In the genomic region with DNA sequence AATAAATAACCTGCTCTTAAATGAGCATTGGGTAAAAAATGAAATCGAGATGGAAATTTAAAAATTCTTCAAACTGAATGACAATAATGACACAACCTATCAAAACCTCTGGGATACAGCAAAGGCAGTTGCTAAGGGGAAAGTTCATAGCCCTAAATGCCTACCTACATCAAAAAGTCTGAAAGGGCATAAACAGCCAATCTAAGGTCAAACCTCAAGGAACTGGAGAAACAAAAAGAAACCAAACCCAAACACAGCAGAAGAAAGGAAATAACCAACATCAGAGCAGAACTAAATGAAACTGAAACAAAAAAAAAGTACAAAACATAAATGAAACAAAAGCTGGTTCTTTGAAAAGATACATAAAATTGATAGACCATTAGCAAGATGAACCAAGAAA, we compare ENCODE assay signal across 8 cellular contexts.
DNase-seq lines count a peak whose midpoint lies in the region; ATAC-seq and TF ChIP-seq lines count a peak whose summit lies in the region.
"Not testable (repeated sequence)": the region's sequence is repeated elsewhere in the genome, so short reads cannot be mapped to it uniquely, and the experiment has no call there.

No MANE protein-coding gene starts in this region.

- H3K9me3 Mint-ChIP-seq in T-helper 1 cell treated with Interleukin-12 subunit alpha and Interleukin-12 subunit beta and Interleukin-4 antibody, amounts not matched to agents 30 μg/mL and 1 μg/mL, for 36 hours = peaks cover 24% of the 10 kb centered on the region
- not testable (repeated sequence) for H3K9me3 Mint-ChIP-seq in activated CD4-positive, alpha-beta memory T cell treated with anti-CD3 and anti-CD28 coated beads, Interleukin-2, amount 10 ng/mL, durations not matched to agents 7 days and 5 days
- peaks cover 26% of the 10 kb centered on the region for H3K9me3 Mint-ChIP-seq in activated T-helper 1 cell treated with anti-CD3 and anti-CD28 coated beads, Interleukin-12 subunit alpha, Interleukin-12 subunit beta, Interleukin-2, Interleukin-4 antibody, amounts not matched to agents 30 ng/mL and 10 ng/mL and 1 ng/mL, durations not matched to agents 14 hours and 24 hours and 36 hours
- H3K9me3 Mint-ChIP-seq in activated naive CD8-positive, alpha-beta T cell treated with anti-CD3 and anti-CD28 coated beads for 36 hours = peaks cover 22% of the 10 kb centered on the region
- peaks cover 0 to 15% of the 10 kb centered on the region in 2 donors for H3K9me3 Mint-ChIP-seq in effector memory CD8-positive, alpha-beta T cell
- H3K9me3 Mint-ChIP-seq in stimulated activated naive CD8-positive, alpha-beta T cell treated with anti-CD3 and anti-CD28 coated beads, Interleukin-15, amount 100 ng/mL, for 72 hours = peaks cover 15 to 22% of the 10 kb centered on the region in 2 donors

- intact Hi-C loops in activated T-helper 1 cell treated with anti-CD3 and anti-CD28 coated beads, Interleukin-12 subunit alpha, Interleukin-12 subunit beta, Interleukin-2, Interleukin-4 antibody, amounts not matched to agents 30 ng/mL and 10 ng/mL and 1 ng/mL, durations not matched to agents 14 hours and 24 hours and 36 hours (cut with micrococcal nuclease) = not testable (repeated sequence)

- not testable (repeated sequence) for H3K27ac ChIP-seq in MM.1S (ENCODE audit: low read length)

- peak overlapping the region; percentile 66 for H3K4me3 Mint-ChIP-seq in T-helper 1 cell treated with Interleukin-12 subunit alpha and Interleukin-12 subunit beta and Interleukin-4 antibody, amounts not matched to agents 30 μg/mL and 1 μg/mL, for 36 hours
- H3K4me3 Mint-ChIP-seq in activated CD4-positive, alpha-beta memory T cell treated with anti-CD3 and anti-CD28 coated beads, Interleukin-2, amount 10 ng/mL, durations not matched to agents 7 days and 5 days; activated naive CD8-positive, alpha-beta T cell treated with anti-CD3 and anti-CD28 coated beads for 36 hours: not testable (repeated sequence)
- peak overlapping the region; percentile 41 for H3K4me3 Mint-ChIP-seq in activated T-helper 1 cell treated with anti-CD3 and anti-CD28 coated beads, Interleukin-12 subunit alpha, Interleukin-12 subunit beta, Interleukin-2, Interleukin-4 antibody, amounts not matched to agents 30 ng/mL and 10 ng/mL and 1 ng/mL, durations not matched to agents 14 hours and 24 hours and 36 hours
- H3K4me3 Mint-ChIP-seq in effector memory CD8-positive, alpha-beta T cell = peak overlapping the region; percentile 5 to 22
- H3K4me3 Mint-ChIP-seq in stimulated activated naive CD8-positive, alpha-beta T cell treated with anti-CD3 and anti-CD28 coated beads, Interleukin-15, amount 100 ng/mL, for 72 hours = peak overlapping the region in 1 of 2 donors; percentile 0

- peaks cover 11% of the 10 kb centered on the region for H3K4me1 Mint-ChIP-seq in T-helper 1 cell treated with Interleukin-12 subunit alpha and Interleukin-12 subunit beta and Interleukin-4 antibody, amounts not matched to agents 30 μg/mL and 1 μg/mL, for 36 hours (ENCODE audit: low read depth)
- H3K4me1 Mint-ChIP-seq in activated CD4-positive, alpha-beta memory T cell treated with anti-CD3 and anti-CD28 coated beads, Interleukin-2, amount 10 ng/mL, durations not matched to agents 7 days and 5 days = peaks cover 10% of the 10 kb centered on the region
- peaks cover 23% of the 10 kb centered on the region for H3K4me1 Mint-ChIP-seq in activated T-helper 1 cell treated with anti-CD3 and anti-CD28 coated beads, Interleukin-12 subunit alpha, Interleukin-12 subunit beta, Interleukin-2, Interleukin-4 antibody, amounts not matched to agents 30 ng/mL and 10 ng/mL and 1 ng/mL, durations not matched to agents 14 hours and 24 hours and 36 hours (ENCODE audit: low read depth)
- peaks cover 14% of the 10 kb centered on the region for H3K4me1 Mint-ChIP-seq in activated naive CD8-positive, alpha-beta T cell treated with anti-CD3 and anti-CD28 coated beads for 36 hours
- not testable (repeated sequence) for H3K4me1 Mint-ChIP-seq in effector memory CD8-positive, alpha-beta T cell (ENCODE audit: low read depth in 2 of 2)
- peaks cover 22% of the 10 kb centered on the region for H3K4me1 Mint-ChIP-seq in stimulated activated naive CD8-positive, alpha-beta T cell treated with anti-CD3 and anti-CD28 coated beads, Interleukin-15, amount 100 ng/mL, for 72 hours

- H3K9me2 ChIP-seq in MM.1S (replicated peaks; ENCODE audit: insufficient read depth, low read length) = not testable (repeated sequence)

- peak overlapping the region; percentile 31; the same call in 1 of the 2 replicates for H3K4me2 ChIP-seq in MM.1S (ENCODE audit: low read depth, low read length)

- H3K36me3 ChIP-seq in MM.1S (replicated peaks; ENCODE audit: insufficient read depth, low read length) = not testable (repeated sequence)

- not testable (repeated sequence) for H3K4me3 ChIP-seq in GM12865 (ENCODE audit: low read depth, low read length)
- 0 out of 2 replicates have a peak overlapping the region, but pooled peaks have one; percentile 19 for H3K4me3 ChIP-seq in MM.1S (ENCODE audit: low read length)

- not testable (repeated sequence) for H3K9ac ChIP-seq in MM.1S (ENCODE audit: low read length)

- POLR2A ChIA-PET in activated CD4-positive, alpha-beta memory T cell treated with anti-CD3 and anti-CD28 coated beads, Interleukin-2, amount 10 ng/mL, durations not matched to agents 7 days and 5 days (lab: Charles Lee) = interaction anchor here (0.9 kb wide), 1 partner anchor 120 kb away, joined by 3 read pairs; a partner anchor contains a TSS

- not testable (repeated sequence) for TF ChIP-seq CTCF in GM12865 (IDR thresholded peaks at IDR 0.05; ENCODE audit: insufficient read depth, low read depth, low read length, missing control alignments); MM.1S (IDR thresholded peaks at IDR 0.05; ENCODE audit: low read length)

- not testable (repeated sequence) for H3K79me2 ChIP-seq in MM.1S (ENCODE audit: low read length)

- not testable (repeated sequence) for ATAC-seq in effector memory CD8-positive, alpha-beta T cell (replicated peaks)
- peak; percentile 20 for ATAC-seq in stimulated activated naive CD8-positive, alpha-beta T cell treated with anti-CD3 and anti-CD28 coated beads, Interleukin-15, amount 100 ng/mL, for 72 hours

- H3K27me3 Mint-ChIP-seq in T-helper 1 cell treated with Interleukin-12 subunit alpha and Interleukin-12 subunit beta and Interleukin-4 antibody, amounts not matched to agents 30 μg/mL and 1 μg/mL, for 36 hours (ENCODE audit: low read depth); activated CD4-positive, alpha-beta memory T cell treated with anti-CD3 and anti-CD28 coated beads, Interleukin-2, amount 10 ng/mL, durations not matched to agents 7 days and 5 days; activated T-helper 1 cell treated with anti-CD3 and anti-CD28 coated beads, Interleukin-12 subunit alpha, Interleukin-12 subunit beta, Interleukin-2, Interleukin-4 antibody, amounts not matched to agents 30 ng/mL and 10 ng/mL and 1 ng/mL, durations not matched to agents 14 hours and 24 hours and 36 hours (ENCODE audit: insufficient read depth); activated naive CD8-positive, alpha-beta T cell treated with anti-CD3 and anti-CD28 coated beads for 36 hours; stimulated activated naive CD8-positive, alpha-beta T cell treated with anti-CD3 and anti-CD28 coated beads, Interleukin-15, amount 100 ng/mL, for 72 hours: not testable (repeated sequence)
- H3K27me3 Mint-ChIP-seq in effector memory CD8-positive, alpha-beta T cell = peaks cover 15 to 22% of the 10 kb centered on the region in 2 donors

- not testable (repeated sequence) for H3K27me3 ChIP-seq in MM.1S (replicated peaks; ENCODE audit: insufficient read depth, low read length)

- H3K27ac Mint-ChIP-seq in T-helper 1 cell treated with Interleukin-12 subunit alpha and Interleukin-12 subunit beta and Interleukin-4 antibody, amounts not matched to agents 30 μg/mL and 1 μg/mL, for 36 hours = peak overlapping the region; percentile 87
- peak overlapping the region; percentile 65 for H3K27ac Mint-ChIP-seq in activated CD4-positive, alpha-beta memory T cell treated with anti-CD3 and anti-CD28 coated beads, Interleukin-2, amount 10 ng/mL, durations not matched to agents 7 days and 5 days
- H3K27ac Mint-ChIP-seq in activated T-helper 1 cell treated with anti-CD3 and anti-CD28 coated beads, Interleukin-12 subunit alpha, Interleukin-12 subunit beta, Interleukin-2, Interleukin-4 antibody, amounts not matched to agents 30 ng/mL and 10 ng/mL and 1 ng/mL, durations not matched to agents 14 hours and 24 hours and 36 hours = peak overlapping the region; percentile 2
- peak overlapping the region; percentile 69 for H3K27ac Mint-ChIP-seq in activated naive CD8-positive, alpha-beta T cell treated with anti-CD3 and anti-CD28 coated beads for 36 hours
- not testable (repeated sequence) for H3K27ac Mint-ChIP-seq in effector memory CD8-positive, alpha-beta T cell
- peak overlapping the region; percentile 75 to 88 for H3K27ac Mint-ChIP-seq in stimulated activated naive CD8-positive, alpha-beta T cell treated with anti-CD3 and anti-CD28 coated beads, Interleukin-15, amount 100 ng/mL, for 72 hours

- H3K36me3 Mint-ChIP-seq in T-helper 1 cell treated with Interleukin-12 subunit alpha and Interleukin-12 subunit beta and Interleukin-4 antibody, amounts not matched to agents 30 μg/mL and 1 μg/mL, for 36 hours (ENCODE audit: low read depth) = peaks cover 15% of the 10 kb centered on the region
- H3K36me3 Mint-ChIP-seq in activated CD4-positive, alpha-beta memory T cell treated with anti-CD3 and anti-CD28 coated beads, Interleukin-2, amount 10 ng/mL, durations not matched to agents 7 days and 5 days (ENCODE audit: low read depth); activated T-helper 1 cell treated with anti-CD3 and anti-CD28 coated beads, Interleukin-12 subunit alpha, Interleukin-12 subunit beta, Interleukin-2, Interleukin-4 antibody, amounts not matched to agents 30 ng/mL and 10 ng/mL and 1 ng/mL, durations not matched to agents 14 hours and 24 hours and 36 hours (ENCODE audit: low read depth); activated naive CD8-positive, alpha-beta T cell treated with anti-CD3 and anti-CD28 coated beads for 36 hours; effector memory CD8-positive, alpha-beta T cell (ENCODE audit: insufficient read depth): not testable (repeated sequence)

- H3K4me1 ChIP-seq in MM.1S (ENCODE audit: low read length) = not testable (repeated sequence)

- CTCF ChIA-PET in activated CD4-positive, alpha-beta memory T cell treated with anti-CD3 and anti-CD28 coated beads, Interleukin-2, amount 10 ng/mL, durations not matched to agents 7 days and 5 days (lab: Charles Lee) = not testable (repeated sequence)

- H3K9me3 ChIP-seq in MM.1S (replicated peaks; ENCODE audit: insufficient read depth, low read length) = not testable (repeated sequence)

- H4K20me1 ChIP-seq in MM.1S (ENCODE audit: insufficient read depth, low read length) = not testable (repeated sequence)

- DNase-seq in GM12865 (ENCODE audit: low read depth) (peak; percentile 17), MM.1S (peak; percentile 75)
- DNase-seq in activated CD4-positive, alpha-beta memory T cell treated with anti-CD3 and anti-CD28 coated beads, Interleukin-2, amount 10 ng/mL, durations not matched to agents 7 days and 5 days; activated T-helper 1 cell treated with anti-CD3 and anti-CD28 coated beads, Interleukin-12 subunit alpha, Interleukin-12 subunit beta, Interleukin-2, Interleukin-4 antibody, amounts not matched to agents 30 ng/mL and 10 ng/mL and 1 ng/mL, durations not matched to agents 14 hours and 24 hours and 36 hours (ENCODE audit: low spot score); activated naive CD8-positive, alpha-beta T cell treated with anti-CD3 and anti-CD28 coated beads for 36 hours; effector memory CD8-positive, alpha-beta T cell; stimulated activated naive CD8-positive, alpha-beta T cell treated with anti-CD3 and anti-CD28 coated beads, Interleukin-15, amount 100 ng/mL, for 72 hours: not testable (repeated sequence)

- H2AFZ ChIP-seq in MM.1S (ENCODE audit: low read length) = not testable (repeated sequence)

- not testable (repeated sequence) for H3F3A ChIP-seq in MM.1S (ENCODE audit: insufficient read depth, low read length)
